1 cellular context compared by ENCODE assay signal in genomic region chr18:31244737-31245432, GRCh38.
A peak's percentile ranks its signal among the peaks of the same experiment; 100 is the strongest.
TF ChIP-seq lines count a peak whose summit lies in the region.

No MANE protein-coding gene starts in this region.

TF ChIP-seq in HepG2, 621 proteins besides CTCF, POLR2A, EP300 and RAD21 (continued from another document):
- TF ChIP-seq, protein P1, sequence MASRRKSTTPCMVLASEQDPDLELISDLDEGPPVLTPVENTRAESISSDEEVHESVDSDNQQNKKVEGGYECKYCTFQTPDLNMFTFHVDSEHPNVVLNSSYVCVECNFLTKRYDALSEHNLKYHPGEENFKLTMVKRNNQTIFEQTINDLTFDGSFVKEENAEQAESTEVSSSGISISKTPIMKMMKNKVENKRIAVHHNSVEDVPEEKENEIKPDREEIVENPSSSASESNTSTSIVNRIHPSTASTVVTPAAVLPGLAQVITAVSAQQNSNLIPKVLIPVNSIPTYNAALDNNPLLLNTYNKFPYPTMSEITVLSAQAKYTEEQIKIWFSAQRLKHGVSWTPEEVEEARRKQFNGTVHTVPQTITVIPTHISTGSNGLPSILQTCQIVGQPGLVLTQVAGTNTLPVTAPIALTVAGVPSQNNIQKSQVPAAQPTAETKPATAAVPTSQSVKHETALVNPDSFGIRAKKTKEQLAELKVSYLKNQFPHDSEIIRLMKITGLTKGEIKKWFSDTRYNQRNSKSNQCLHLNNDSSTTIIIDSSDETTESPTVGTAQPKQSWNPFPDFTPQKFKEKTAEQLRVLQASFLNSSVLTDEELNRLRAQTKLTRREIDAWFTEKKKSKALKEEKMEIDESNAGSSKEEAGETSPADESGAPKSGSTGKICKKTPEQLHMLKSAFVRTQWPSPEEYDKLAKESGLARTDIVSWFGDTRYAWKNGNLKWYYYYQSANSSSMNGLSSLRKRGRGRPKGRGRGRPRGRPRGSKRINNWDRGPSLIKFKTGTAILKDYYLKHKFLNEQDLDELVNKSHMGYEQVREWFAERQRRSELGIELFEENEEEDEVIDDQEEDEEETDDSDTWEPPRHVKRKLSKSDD (CRISPR knock-in tag; IDR thresholded peaks at IDR 0.05; ENCODE audit: low read depth), result no peak
- TF ChIP-seq NCOR1 (IDR thresholded peaks at IDR 0.05; ENCODE audit: borderline replicate concordance, low read length) (0 out of 2 replicates have a peak, but pooled peaks have one; percentile 18), TAF1 (CRISPR knock-in tag; IDR thresholded peaks at IDR 0.05) (peak; percentile 51; the same call in 1 of the 2 replicates), FOXA1 (IDR thresholded peaks at IDR 0.05) (no peak), FOXA1 (CRISPR knock-in tag; IDR thresholded peaks at IDR 0.05) (peak; percentile 44; the same call in 1 of the 2 replicates), ZNF24 (IDR thresholded peaks at IDR 0.05) (0 out of 2 replicates have a peak, but pooled peaks have one; percentile 10), ARID5B (CRISPR knock-in tag; IDR thresholded peaks at IDR 0.05) (peak; percentile 25; the same call in 1 of the 2 replicates), ZFX (CRISPR knock-in tag; IDR thresholded peaks at IDR 0.05; ENCODE audit: low read depth) (peak; percentile 29; the same call in 1 of the 2 replicates), SRY (CRISPR knock-in tag; IDR thresholded peaks at IDR 0.05) (peak; percentile 39; the same call in 1 of the 2 replicates), ELF4 (CRISPR knock-in tag; IDR thresholded peaks at IDR 0.05; ENCODE audit: borderline replicate concordance) (0 out of 2 replicates have a peak, but pooled peaks have one; percentile 17), ASH2L (IDR thresholded peaks at IDR 0.05; ENCODE audit: insufficient read length, low read depth, low read length) (peak; percentile 12), FUBP1 (CRISPR knock-in tag; IDR thresholded peaks at IDR 0.05; ENCODE audit: borderline replicate concordance) (no peak), GLI4 (CRISPR knock-in tag; IDR thresholded peaks at IDR 0.05; ENCODE audit: borderline replicate concordance) (0 out of 2 replicates have a peak, but pooled peaks have one; percentile 48), POLR2G (IDR thresholded peaks at IDR 0.05; ENCODE audit: low read depth, low read length) (peak; percentile 67), MBD4 (IDR thresholded peaks at IDR 0.05; ENCODE audit: borderline replicate concordance, low read length) (0 out of 2 replicates have a peak, but pooled peaks have one; percentile 20), FOXP1 (IDR thresholded peaks at IDR 0.05) (no peak), FOXP1 (CRISPR knock-in tag; IDR thresholded peaks at IDR 0.05) (peak; percentile 20; the same call in 1 of the 2 replicates), ZNF17 (CRISPR knock-in tag; IDR thresholded peaks at IDR 0.05) (no peak), CENPT (CRISPR knock-in tag; IDR thresholded peaks at IDR 0.05; ENCODE audit: low read depth) (no peak), U2AF2 (IDR thresholded peaks at IDR 0.05; ENCODE audit: low read depth, low read length) (no peak), KAT8 (CRISPR knock-in tag; IDR thresholded peaks at IDR 0.05) (peak; percentile 24; the same call in 1 of the 2 replicates), ZNF652 (CRISPR knock-in tag; IDR thresholded peaks at IDR 0.05; ENCODE audit: borderline replicate concordance, low read depth) (no peak), HNRNPH1 (optimal IDR thresholded peaks at IDR 0.05; ENCODE audit: low read depth, low read length) (no peak), ZNF138 (CRISPR knock-in tag; IDR thresholded peaks at IDR 0.05; ENCODE audit: low read depth) (no peak), ZIK1 (CRISPR knock-in tag; IDR thresholded peaks at IDR 0.05; ENCODE audit: borderline replicate concordance, low read depth) (no peak), MAFF (IDR thresholded peaks at IDR 0.05; ENCODE audit: low read depth, low read length) (peak; percentile 20; the same call in 1 of the 2 replicates), ZNF770 (CRISPR knock-in tag; IDR thresholded peaks at IDR 0.05) (peak; percentile 32; the same call in 1 of the 2 replicates), LCORL (IDR thresholded peaks at IDR 0.05) (no peak), LCORL (CRISPR knock-in tag; IDR thresholded peaks at IDR 0.05) (no peak), SUZ12 (IDR thresholded peaks at IDR 0.05; ENCODE audit: low read depth, low read length) (no peak), POLR2AphosphoS5 (IDR thresholded peaks at IDR 0.05; ENCODE audit: low read depth, low read length) (peak; percentile 58), ZNF121 (CRISPR knock-in tag; IDR thresholded peaks at IDR 0.05) (no peak), RBFOX2 (IDR thresholded peaks at IDR 0.05; ENCODE audit: low read depth, low read length) (peak; percentile 73), TBX2 (CRISPR knock-in tag; IDR thresholded peaks at IDR 0.05; ENCODE audit: borderline replicate concordance) (peak; percentile 44; the same call in 1 of the 2 replicates), MXD4 (CRISPR knock-in tag; IDR thresholded peaks at IDR 0.05) (no peak), TEAD2 (CRISPR knock-in tag; IDR thresholded peaks at IDR 0.05) (no peak), SP5 (CRISPR knock-in tag; IDR thresholded peaks at IDR 0.05; ENCODE audit: borderline replicate concordance, low read depth) (no peak)
